Comparison of ENCODE assay signal across 8 cellular contexts in the genomic region with DNA sequence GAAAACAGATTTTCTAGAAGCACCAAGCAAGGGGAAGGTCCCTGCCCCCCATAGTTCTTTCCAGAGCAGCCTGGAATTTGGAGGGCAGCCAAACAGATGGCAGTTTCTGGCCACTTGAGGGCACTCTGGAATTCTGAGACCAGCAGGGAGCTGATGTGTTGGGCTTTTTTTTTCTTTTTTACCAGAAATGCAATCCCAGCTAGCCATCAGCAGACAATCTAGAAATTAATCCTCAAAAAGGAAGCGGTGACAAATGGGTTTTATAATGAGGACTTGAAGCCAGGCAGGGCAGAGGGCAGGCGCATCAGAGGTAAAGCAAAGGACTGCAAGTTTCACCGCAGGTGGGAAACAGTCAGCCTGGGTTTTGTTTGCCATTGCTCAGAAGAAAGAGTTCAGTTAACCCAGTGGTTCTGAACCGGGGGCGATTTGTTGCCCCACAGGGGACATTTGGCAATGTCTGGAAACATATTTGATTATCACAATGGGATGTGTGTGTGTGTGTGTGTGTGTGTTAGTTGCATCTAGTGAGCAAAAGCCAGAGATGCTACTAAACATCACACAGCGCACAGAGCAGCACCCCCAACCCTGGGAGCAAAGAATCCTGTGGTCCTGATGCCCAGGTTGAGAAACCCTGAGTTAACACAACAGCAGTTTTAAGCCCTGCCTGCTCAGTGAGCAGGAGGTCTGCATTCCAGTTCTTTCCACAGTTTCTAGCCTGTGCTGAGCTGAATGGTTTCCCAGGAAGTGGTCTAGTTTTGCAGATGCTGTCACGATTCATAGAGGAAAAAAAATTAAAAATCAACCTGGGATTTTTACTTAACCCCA.
DNase-seq lines count a peak whose midpoint lies in the region; ATAC-seq lines count a peak whose summit lies in the region.

No MANE protein-coding gene starts in this region.

- DNase-seq in DMS79 treated with DMSO at 0.1 percent for 48 hours (lab: John Stamatoyannopoulos, UW) (peak; percentile 51), NCI-H748 treated with DMSO at 0.1 percent for 48 hours (lab: John Stamatoyannopoulos, UW) (peak; percentile 57), amniotic epithelial cell (ENCODE audit: low read depth) (peak; percentile 78), left ventricle myocardium superior (peak; percentile 69), renal cortical epithelial cell (ENCODE audit: low read depth) (peak; percentile 72), OCI-M2 (lab: John Stamatoyannopoulos, UW; ENCODE audit: unreplicated experiment) (no peak)

- intact Hi-C loops in left ventricle myocardium superior (cut with micrococcal nuclease), result no loop called here

- ATAC-seq in HG02588 (IDR thresholded peaks at IDR 0.05; ENCODE audit: unreplicated experiment) (peak; percentile 44), left ventricle myocardium superior (peak; percentile 85), HG02763 (IDR thresholded peaks at IDR 0.05; ENCODE audit: unreplicated experiment) (no peak)
